In genomic region chr15:67091073-67091965, GRCh38 we compare ENCODE assay signal across 8 cellular contexts. TPM values are rescaled to one million over a fixed set of nuclear protein-coding genes. Genes with fewer than 3 reads are reported as not detected.
DNase-seq lines count a peak whose midpoint lies in the region; ATAC-seq, FAIRE-seq and TF ChIP-seq lines count a peak whose summit lies in the region.

No MANE protein-coding gene starts in this region.

- TF ChIP-seq RAD21 in A549 (conservative IDR thresholded peaks at IDR 0.05 in 1 of 2, IDR thresholded peaks at IDR 0.05 in 1 of 2) = peak; percentile 15 to 24; a peak in 1 of 5 replicates

- peak in 1 of 2 experiments; percentile 45; a peak in 1 of 5 replicates for TF ChIP-seq EP300 in A549 (IDR thresholded peaks at IDR 0.05)

- POLR2A ChIA-PET in A549 (lab: Yijun Ruan, JAX) = interaction anchor here (1.0 kb wide), 1 partner anchor 20 kb away, joined by 3 read pairs; no protein-coding TSS in a partner anchor

- 17% methylated on average over 14 of the region's 14 CpGs for whole genome bisulfite sequencing in A549 (ENCODE audit: missing lambda C conversion rate)
- WGBS in right lobe of liver (ENCODE audit: insufficient coverage, low coverage, low lambda C conversion rate, missing lambda C conversion rate) = 27% methylated on average over 12 of the region's 14 CpGs

- H3K4me2 ChIP-seq in A549 (peak overlapping the region; percentile 69), SU-DHL-6 (ENCODE audit: low read depth, low read length, poor library complexity, severe bottlenecking) (peak overlapping the region; percentile 5), astrocyte (ENCODE audit: low read length) (peak overlapping the region; percentile 71)

- DNase-seq in A549 (ENCODE audit: low read depth in 1 of 2, low spot score in 1 of 2) (peak; percentile 85 to 89), GM19238 (ENCODE audit: insufficient read length, low spot score) (peak; percentile 41), astrocyte (ENCODE audit: low read depth) (peak; percentile 99), right lobe of liver (peak in 1 of 3 donors; percentile 70), Ammon's horn (ENCODE audit: low spot score) (no peak)

- CTCF ChIA-PET in A549 (lab: Yijun Ruan, JAX) = interaction anchor here (0.6 to 4.6 kb wide), 11 partner anchors 9 to 145 kb away, joined by 3 to 20 read pairs (median 4); partner anchors contain the start of gene SMAD3

- TF ChIP-seq POLR2A in A549 (IDR thresholded peaks at IDR 0.05; ENCODE audit: low read length) = no peak
- TF ChIP-seq POLR2A in right lobe of liver (IDR thresholded peaks at IDR 0.05) = no peak

- no peak overlapping the region for H2AFZ ChIP-seq in SU-DHL-6 (ENCODE audit: low read depth, low read length, severe bottlenecking)
- H2AFZ ChIP-seq in astrocyte (ENCODE audit: low read depth, low read length) = no peak overlapping the region

- peaks cover 50% of the 10 kb centered on the region for H3K4me1 Mint-ChIP-seq in astrocyte (ENCODE audit: low read depth, unreplicated experiment)
- H3K4me1 Mint-ChIP-seq in stimulated activated naive CD8-positive, alpha-beta T cell treated with anti-CD3 and anti-CD28 coated beads, Interleukin-15, Interleukin-2, amounts not matched to agents 100 ng/mL and 50 ng/mL, for 24 hours (ENCODE audit: low read depth) = peaks cover 95% of the 10 kb centered on the region

- peak overlapping the region; percentile 68 to 82 for H3K27ac ChIP-seq in A549
- peak overlapping the region; percentile 69 for H3K27ac ChIP-seq in SU-DHL-6 (ENCODE audit: low read depth, low read length)
- H3K27ac ChIP-seq in astrocyte (ENCODE audit: low read depth, low read length) = peak overlapping the region; percentile 70
- no peak overlapping the region for H3K27ac ChIP-seq in right lobe of liver

- TF ChIP-seq CTCF in A549 (IDR thresholded peaks at IDR 0.05) = no peak
- no peak for TF ChIP-seq CTCF in SU-DHL-6 (IDR thresholded peaks at IDR 0.05; ENCODE audit: insufficient read depth, low read length, poor library complexity, severe bottlenecking)
- no peak for TF ChIP-seq CTCF in astrocyte (IDR thresholded peaks at IDR 0.05; ENCODE audit: insufficient read depth, low read depth, low read length)
- TF ChIP-seq CTCF in right lobe of liver (IDR thresholded peaks at IDR 0.05) = no peak

- no peak overlapping the region for H3K27ac Mint-ChIP-seq in astrocyte (ENCODE audit: unreplicated experiment)
- peak overlapping the region; percentile 66 for H3K27ac Mint-ChIP-seq in stimulated activated naive CD8-positive, alpha-beta T cell treated with anti-CD3 and anti-CD28 coated beads, Interleukin-15, Interleukin-2, amounts not matched to agents 100 ng/mL and 50 ng/mL, for 24 hours

- H3K79me2 ChIP-seq in SU-DHL-6 (ENCODE audit: insufficient read depth, low read length) = peaks cover 12% of the 10 kb centered on the region
- peaks cover 96% of the 10 kb centered on the region for H3K79me2 ChIP-seq in astrocyte (ENCODE audit: insufficient read depth, low read length)

- H3K9me3 Mint-ChIP-seq in astrocyte (ENCODE audit: unreplicated experiment) = no peaks in the 10 kb centered on the region
- no peaks in the 10 kb centered on the region for H3K9me3 Mint-ChIP-seq in stimulated activated naive CD8-positive, alpha-beta T cell treated with anti-CD3 and anti-CD28 coated beads, Interleukin-15, Interleukin-2, amounts not matched to agents 100 ng/mL and 50 ng/mL, for 24 hours

- H3K4me1 ChIP-seq in A549 (peaks cover 98% of the 10 kb centered on the region), astrocyte (ENCODE audit: insufficient read depth, low read length) (peaks cover 63% of the 10 kb centered on the region), right lobe of liver (peaks cover 0 to 5% (median 2%) of the 10 kb centered on the region in 4 donors)

- H3K9me2 ChIP-seq in SU-DHL-6 (replicated peaks; ENCODE audit: insufficient read depth, low read length) = no peaks in the 10 kb centered on the region

- H3K9me3 ChIP-seq in A549 (no peaks in the 10 kb centered on the region), SU-DHL-6 (ENCODE audit: insufficient read depth, low read length) (no peaks in the 10 kb centered on the region), astrocyte (ENCODE audit: insufficient read depth, low read depth, low read length) (no peaks in the 10 kb centered on the region), right lobe of liver (no peaks in the 10 kb centered on the region)

- no peaks in the 10 kb centered on the region for H3K27me3 Mint-ChIP-seq in astrocyte (ENCODE audit: low read depth, unreplicated experiment)
- H3K27me3 Mint-ChIP-seq in stimulated activated naive CD8-positive, alpha-beta T cell treated with anti-CD3 and anti-CD28 coated beads, Interleukin-15, Interleukin-2, amounts not matched to agents 100 ng/mL and 50 ng/mL, for 24 hours = no peaks in the 10 kb centered on the region

- ATAC-seq in A549 (peak; percentile 65 to 69), HG03442 (IDR thresholded peaks at IDR 0.05; ENCODE audit: unreplicated experiment) (peak; percentile 68), right lobe of liver (peak; percentile 73 to 82 (median 78))

- intact Hi-C loops in right lobe of liver (cut with DNase I) = no loop called here

- H3F3A ChIP-seq in SU-DHL-6 (ENCODE audit: insufficient read depth) = peaks cover 18% of the 10 kb centered on the region

- peak overlapping the region; percentile 40 for H3K4me3 Mint-ChIP-seq in astrocyte (ENCODE audit: unreplicated experiment)
- peak overlapping the region; percentile 50 for H3K4me3 Mint-ChIP-seq in stimulated activated naive CD8-positive, alpha-beta T cell treated with anti-CD3 and anti-CD28 coated beads, Interleukin-15, Interleukin-2, amounts not matched to agents 100 ng/mL and 50 ng/mL, for 24 hours

- H3K9ac ChIP-seq in SU-DHL-6 (ENCODE audit: low read length) = no peak overlapping the region
- peak overlapping the region; percentile 63 for H3K9ac ChIP-seq in astrocyte (ENCODE audit: low read length)

- H3K36me3 Mint-ChIP-seq in astrocyte (ENCODE audit: low read depth, unreplicated experiment) = peaks cover 9% of the 10 kb centered on the region
- peaks cover 17% of the 10 kb centered on the region for H3K36me3 Mint-ChIP-seq in stimulated activated naive CD8-positive, alpha-beta T cell treated with anti-CD3 and anti-CD28 coated beads, Interleukin-15, Interleukin-2, amounts not matched to agents 100 ng/mL and 50 ng/mL, for 24 hours (ENCODE audit: low read depth)

- FAIRE-seq in A549 (lab: Jason Lieb, UNC) (no peak), astrocyte (lab: Jason Lieb, UNC) (no peak)

- H4K20me1 ChIP-seq in SU-DHL-6 (ENCODE audit: low read depth, low read length) (no peaks in the 10 kb centered on the region), astrocyte (ENCODE audit: insufficient read depth, low read length) (peaks cover 90% of the 10 kb centered on the region)

- no peaks in the 10 kb centered on the region for H3K27me3 ChIP-seq in SU-DHL-6 (ENCODE audit: low read length)
- H3K27me3 ChIP-seq in astrocyte (ENCODE audit: insufficient read depth, low read length) = no peaks in the 10 kb centered on the region
- no peaks in the 10 kb centered on the region for H3K27me3 ChIP-seq in right lobe of liver

- peak overlapping the region; percentile 0; the same call in 1 of the 3 replicates for H3K4me3 ChIP-seq in A549
- H3K4me3 ChIP-seq in SU-DHL-6 (ENCODE audit: insufficient read depth, low read length, poor library complexity, severe bottlenecking) = no peak overlapping the region
- H3K4me3 ChIP-seq in astrocyte (ENCODE audit: insufficient read depth, low read depth, low read length) = peak overlapping the region; percentile 13
- no peak overlapping the region for H3K4me3 ChIP-seq in right lobe of liver

- no peaks in the 10 kb centered on the region for H3K36me3 ChIP-seq in SU-DHL-6 (ENCODE audit: low read length)
- H3K36me3 ChIP-seq in astrocyte (ENCODE audit: insufficient read depth, low read length) = peaks cover 6% of the 10 kb centered on the region
- peaks cover 0 to 5% (median 0%) of the 10 kb centered on the region in 4 donors for H3K36me3 ChIP-seq in right lobe of liver

TF ChIP-seq in A549, 52 proteins besides CTCF, POLR2A, EP300 and RAD21 (continues in another document):
- TF ChIP-seq FOXS1 (CRISPR knock-in tag; IDR thresholded peaks at IDR 0.05) = 0 out of 2 replicates have a peak, but pooled peaks have one; percentile 11
- TF ChIP-seq HOXB5 (CRISPR knock-in tag; IDR thresholded peaks at IDR 0.05) = peak; percentile 80; the same call in 1 of the 2 replicates
- peak; percentile 54 for TF ChIP-seq FOSL2 (IDR thresholded peaks at IDR 0.05)
- peak; percentile 90 for TF ChIP-seq FOSL2 (CRISPR knock-in tag; IDR thresholded peaks at IDR 0.05)
- no peak for TF ChIP-seq RCOR1 (IDR thresholded peaks at IDR 0.05; ENCODE audit: low read depth, low read length)
- TF ChIP-seq RARB (CRISPR knock-in tag; IDR thresholded peaks at IDR 0.05) = peak; percentile 84; the same call in 1 of the 2 replicates
- TF ChIP-seq HOXA7 (CRISPR knock-in tag; IDR thresholded peaks at IDR 0.05) = no peak; the same call in 1 of the 2 replicates
- TF ChIP-seq HOXB13 (CRISPR knock-in tag; IDR thresholded peaks at IDR 0.05; ENCODE audit: low read depth) = peak; percentile 52; the same call in 1 of the 2 replicates
- TF ChIP-seq SMC3 (IDR thresholded peaks at IDR 0.05) = peak; percentile 32; the same call in 1 of the 3 replicates
- peak; percentile 41; the same call in 1 of the 2 replicates for TF ChIP-seq MAX (IDR thresholded peaks at IDR 0.05)
- TF ChIP-seq GATA3 (IDR thresholded peaks at IDR 0.05; ENCODE audit: borderline replicate concordance) = peak; percentile 74; the same call in 1 of the 2 replicates
- TF ChIP-seq CHD2 (IDR thresholded peaks at IDR 0.05; ENCODE audit: low read length, partially characterized antibody) = no peak
- peak in 1 of 2 experiments; percentile 30; a peak in 2 of 5 replicates for TF ChIP-seq JUN (IDR thresholded peaks at IDR 0.05)
- TF ChIP-seq EHF (CRISPR knock-in tag; IDR thresholded peaks at IDR 0.05) = 0 out of 2 replicates have a peak, but pooled peaks have one; percentile 57
- TF ChIP-seq JUNB (IDR thresholded peaks at IDR 0.05) = peak; percentile 71; the same call in 1 of the 2 replicates

RNA-seq across cellular contexts. Expression of gene SMAD3, which starts 25.9 kb away (rescaled TPM):
- polyA plus RNA-seq in A549 (2011; rRNA removed) (77.2 and 101 TPM in 2 replicates), A549 (2017; fragmentation: RNase III; extraction: RNeasy Plus Mini Kit Qiagen cat#74134 plus additional on column Dnase treatment) (74.6 to 106 TPM (median 93.4 TPM) in 3 replicates)
- 116 and 161 TPM in 2 replicates for polyA plus RNA-seq in A549 (2012; cell fraction: cytosol; rRNA removed)
- polyA plus RNA-seq in A549 (2012; cell fraction: nucleus; rRNA removed) = 256 and 267 TPM in 2 replicates
- polyA minus RNA-seq in A549 (2011; rRNA and poly(A)+ RNA removed) = 138 and 158 TPM in 2 replicates
- total RNA-seq in astrocyte (65.6 and 78.0 TPM in 2 replicates), right lobe of liver (10 to 100 TPM in 5 of 6 experiments, 1 to 10 TPM in 1; 9.2 to 34.0 (median 14.4) TPM)

Comparison
In these comparisons a context has a peak if more than half of its experiments do, and no peak if none do; other contexts are left out.
1. H3K27ac ChIP-seq: peak in A549 (2 of 2), SU-DHL-6 (single experiment) and astrocyte (single experiment); none in right lobe of liver (0 of 3).
2. H3K4me2 ChIP-seq: peak in every context shown above with its lines; median percentile 71 in astrocyte; 69 in A549; 5 in SU-DHL-6.
3. H3K4me3 ChIP-seq: peak in A549 (single experiment) and astrocyte (single experiment); none in SU-DHL-6 (single experiment) and right lobe of liver (0 of 3).
4. Peak in every context shown above with its lines, with median percentiles within 50 percentile points of each other: ATAC-seq.